In genomic region chr12:54246011-54246641, GRCh38 we compare ENCODE assay signal across 28 cellular contexts. TPM values are rescaled to one million over a fixed set of nuclear protein-coding genes. Genes with fewer than 3 reads are reported as not detected.
"Had no signal": no experiment of that assay in that cellular context is flagged by ENCODE, and none has a peak within 500 bp of the region (broad histone marks: within the 10 kb centered on the region; RNA-seq: fewer than 3 reads in every experiment).

No MANE protein-coding gene starts in this region.

- H3K4me3 Mint-ChIP-seq: activated naive CD4-positive, alpha-beta T cell treated with anti-CD3 and anti-CD28 coated beads, Interleukin-2, amount 10 ng/mL, durations not matched to agents 7 days and 5 days; activated naive CD8-positive, alpha-beta T cell treated with anti-CD3 and anti-CD28 coated beads, Interleukin-2, amount 10 ng/mL, durations not matched to agents 7 days and 5 days; activated T-cell treated with anti-CD3 and anti-CD28 coated beads, Interleukin-2, amount 50 U/mL, for 24 hours; central memory CD8-positive, alpha-beta T cell; dendritic cell treated with granulocyte-macrophage colony-stimulating factor and Interleukin-4, amounts not matched to agents 40 ng/mL and 50 ng/mL, for 4 days; endodermal cell; naive thymus-derived CD4-positive, alpha-beta T cell; neural progenitor cell; T-helper 17 cell had no signal

- H3K4me1 ChIP-seq: neural progenitor cell, suprapubic skin, tibial nerve had no signal

- H3K27me3 ChIP-seq: esophagus muscularis mucosa, neural progenitor cell, suprapubic skin, tibial nerve had no signal

- DNase-seq: activated CD4-positive, alpha-beta T cell treated with anti-CD3 and anti-CD28 coated beads for 48 hours; activated CD4-positive, alpha-beta T cell treated with anti-CD3 and anti-CD28 coated beads, Interleukin-2, amount 50 U/mL, for 48 hours; activated CD8-positive, alpha-beta memory T cell treated with anti-CD3 and anti-CD28 coated beads, Interleukin-2, amount 50 U/mL, for 48 hours; activated gamma-delta T cell; activated naive CD4-positive, alpha-beta T cell treated with anti-CD3 and anti-CD28 coated beads, Interleukin-2, amount 10 ng/mL, durations not matched to agents 7 days and 5 days; activated naive CD8-positive, alpha-beta T cell treated with anti-CD3 and anti-CD28 coated beads, Interleukin-2, amount 10 ng/mL, durations not matched to agents 7 days and 5 days; activated T-cell treated with anti-CD3 and anti-CD28 coated beads, Interleukin-2, amount 50 U/mL, for 24 hours; amygdala; endodermal cell; glutamatergic neuron; hippocampal formation; naive thymus-derived CD4-positive, alpha-beta T cell; occipital lobe; stimulated activated naive CD4-positive, alpha-beta T cell; T-helper 17 cell; T1000; WERI-Rb-1 had no signal

- H3K9me3 ChIP-seq: esophagus muscularis mucosa, suprapubic skin, tibial nerve had no signal

- H3K9me3 Mint-ChIP-seq: activated naive CD4-positive, alpha-beta T cell treated with anti-CD3 and anti-CD28 coated beads, Interleukin-2, amount 10 ng/mL, durations not matched to agents 7 days and 5 days; activated naive CD8-positive, alpha-beta T cell treated with anti-CD3 and anti-CD28 coated beads, Interleukin-2, amount 10 ng/mL, durations not matched to agents 7 days and 5 days; activated T-cell treated with anti-CD3 and anti-CD28 coated beads, Interleukin-2, amount 50 U/mL, for 24 hours; central memory CD8-positive, alpha-beta T cell; dendritic cell treated with granulocyte-macrophage colony-stimulating factor and Interleukin-4, amounts not matched to agents 40 ng/mL and 50 ng/mL, for 4 days; endodermal cell; neural progenitor cell had no signal

- H3K27me3 Mint-ChIP-seq: activated naive CD4-positive, alpha-beta T cell treated with anti-CD3 and anti-CD28 coated beads, Interleukin-2, amount 10 ng/mL, durations not matched to agents 7 days and 5 days; activated naive CD8-positive, alpha-beta T cell treated with anti-CD3 and anti-CD28 coated beads, Interleukin-2, amount 10 ng/mL, durations not matched to agents 7 days and 5 days; activated T-cell treated with anti-CD3 and anti-CD28 coated beads, Interleukin-2, amount 50 U/mL, for 24 hours; central memory CD8-positive, alpha-beta T cell; dendritic cell treated with granulocyte-macrophage colony-stimulating factor and Interleukin-4, amounts not matched to agents 40 ng/mL and 50 ng/mL, for 4 days; naive thymus-derived CD4-positive, alpha-beta T cell; T-helper 17 cell had no signal

- ATAC-seq: activated CD4-positive, CD25-positive, alpha-beta regulatory T cell treated with anti-CD3 and anti-CD28 coated beads, Interleukin-2, amount 50 U/mL, for 24 hours; left lobe of liver; naive thymus-derived CD4-positive, alpha-beta T cell; sciatic nerve; SK-N-SH treated with all-trans-retinoic acid at 6 μM for 48 hours; T-helper 17 cell had no signal

- H3K4me1 Mint-ChIP-seq: central memory CD8-positive, alpha-beta T cell; endodermal cell; neural progenitor cell had no signal

- H3K27ac ChIP-seq: esophagus muscularis mucosa, neural progenitor cell, suprapubic skin, tibial nerve, WERI-Rb-1 had no signal

- H3K27ac Mint-ChIP-seq: activated naive CD4-positive, alpha-beta T cell treated with anti-CD3 and anti-CD28 coated beads, Interleukin-2, amount 10 ng/mL, durations not matched to agents 7 days and 5 days; activated naive CD8-positive, alpha-beta T cell treated with anti-CD3 and anti-CD28 coated beads, Interleukin-2, amount 10 ng/mL, durations not matched to agents 7 days and 5 days; activated T-cell treated with anti-CD3 and anti-CD28 coated beads, Interleukin-2, amount 50 U/mL, for 24 hours; dendritic cell treated with granulocyte-macrophage colony-stimulating factor and Interleukin-4, amounts not matched to agents 40 ng/mL and 50 ng/mL, for 4 days; endodermal cell; neural progenitor cell; T-helper 17 cell had no signal

- H3K4me3 ChIP-seq: esophagus muscularis mucosa, lung, neural progenitor cell, suprapubic skin, tibial nerve had no signal

RNA-seq across cellular contexts. Expression of gene NFE2, which starts 54.7 kb away (rescaled TPM):
- total RNA-seq: activated naive CD8-positive, alpha-beta T cell treated with anti-CD3 and anti-CD28 coated beads, Interleukin-2, amount 10 ng/mL, durations not matched to agents 7 days and 5 days; tibial nerve had no signal
